8 cellular contexts compared by ENCODE assay signal in the genomic region with DNA sequence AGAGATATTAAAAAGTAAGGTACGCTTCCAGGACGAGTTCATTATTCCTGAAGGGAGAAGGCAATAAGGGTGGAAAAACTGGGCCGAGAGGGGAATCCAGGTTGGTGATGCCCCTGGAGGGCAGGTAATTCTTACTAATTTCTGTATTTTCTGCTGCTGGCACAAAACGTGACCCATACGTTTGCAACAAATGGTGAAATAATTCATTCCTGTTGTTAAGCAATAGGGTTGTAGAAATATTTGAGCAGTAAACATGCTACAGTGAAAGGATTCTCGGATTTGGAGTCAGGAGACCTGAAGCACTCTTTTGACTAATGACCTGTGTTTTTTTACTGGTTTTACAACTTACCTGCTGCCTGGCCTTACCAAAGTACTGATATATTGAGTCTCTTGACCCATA. TPM values are rescaled to one million over a fixed set of nuclear protein-coding genes. Genes with fewer than 3 reads are reported as not detected.
DNase-seq lines count a peak whose midpoint lies in the region; ATAC-seq and FAIRE-seq lines count a peak whose summit lies in the region.

No MANE protein-coding gene starts in this region.

- peak overlapping the region; percentile 99 for H3K4me3 Mint-ChIP-seq in natural killer cell treated with Interleukin-12 subunit alpha and Interleukin-12 subunit beta and Interleukin-15 and Interleukin-18, amount 100 ng/mL, for 72 hours

- H3K36me3 Mint-ChIP-seq in natural killer cell treated with Interleukin-12 subunit alpha and Interleukin-12 subunit beta and Interleukin-15 and Interleukin-18, amount 100 ng/mL, for 72 hours, result peaks cover 6% of the 10 kb centered on the region

- H3K36me3 ChIP-seq in MG63 (peaks cover 31% of the 10 kb centered on the region), ectodermal cell (ENCODE audit: control insufficient read depth, insufficient read depth, low read length) (peaks cover 5% of the 10 kb centered on the region)

- peaks cover 6% of the 10 kb centered on the region for H3K4me1 ChIP-seq in ectodermal cell (ENCODE audit: control insufficient read depth, insufficient read depth, low read length)

- H3K27ac Mint-ChIP-seq in natural killer cell treated with Interleukin-12 subunit alpha and Interleukin-12 subunit beta and Interleukin-15 and Interleukin-18, amount 100 ng/mL, for 72 hours, result peak overlapping the region; percentile 95 to 96

- H3K9me3 ChIP-seq in MG63, result no peaks in the 10 kb centered on the region
- no peaks in the 10 kb centered on the region for H3K9me3 ChIP-seq in ectodermal cell (ENCODE audit: control insufficient read depth, low read length)

- H3K4me3 ChIP-seq in MG63, result peak overlapping the region; percentile 83
- H3K4me3 ChIP-seq in ectodermal cell (ENCODE audit: insufficient read depth, low read depth, low read length), result peak overlapping the region; percentile 73

- no peak for ATAC-seq in natural killer cell treated with Interleukin-12 subunit alpha and Interleukin-12 subunit beta and Interleukin-15 and Interleukin-18, amount 100 ng/mL, for 72 hours
- no peak for ATAC-seq in HG03469 (IDR thresholded peaks at IDR 0.05; ENCODE audit: unreplicated experiment)

- 18 to 24% methylated on average over 6 of the region's 6 CpGs for WGBS in ectodermal cell, 2 experiments

- DNase-seq in AG20443 (ENCODE audit: low spot score) (peak; percentile 18), MG63 (no peak), urothelium cell line (ENCODE audit: low spot score) (no peak), EL (no peak), NCI-H748 treated with DMSO at 0.1 percent for 48 hours (lab: John Stamatoyannopoulos, UW) (no peak)
- DNase-seq in natural killer cell treated with Interleukin-12 subunit alpha and Interleukin-12 subunit beta and Interleukin-15 and Interleukin-18, amount 100 ng/mL, for 72 hours (ENCODE audit: low spot score), result no peak

- peak overlapping the region; percentile 40 for H3K27ac ChIP-seq in ectodermal cell (ENCODE audit: insufficient read depth, low read depth, low read length, poor library complexity, severe bottlenecking)

- H3K27me3 ChIP-seq in MG63 (no peaks in the 10 kb centered on the region), ectodermal cell (ENCODE audit: control insufficient read depth, insufficient read depth, low read length, poor library complexity, severe bottlenecking) (peaks cover 16% of the 10 kb centered on the region)

- no peaks in the 10 kb centered on the region for H3K9me3 Mint-ChIP-seq in natural killer cell treated with Interleukin-12 subunit alpha and Interleukin-12 subunit beta and Interleukin-15 and Interleukin-18, amount 100 ng/mL, for 72 hours

- peaks cover 34 to 46% of the 10 kb centered on the region in 2 donors for H3K4me1 Mint-ChIP-seq in natural killer cell treated with Interleukin-12 subunit alpha and Interleukin-12 subunit beta and Interleukin-15 and Interleukin-18, amount 100 ng/mL, for 72 hours (ENCODE audit: low read depth in 2 of 2)

- no peaks in the 10 kb centered on the region for H3K27me3 Mint-ChIP-seq in natural killer cell treated with Interleukin-12 subunit alpha and Interleukin-12 subunit beta and Interleukin-15 and Interleukin-18, amount 100 ng/mL, for 72 hours

- FAIRE-seq in urothelium cell line (lab: Jason Lieb, UNC), result no peak

RNA-seq across cellular contexts. Expression of a gene that starts 0.7 kb away (rescaled TPM):
- total RNA-seq in MG63 (2014; rRNA removed; shearing (Covaris generic); ENCODE audit: low replicate concordance), result 6.1 and 12.4 TPM in 2 replicates
- 6.1 TPM for polyA plus RNA-seq in ectodermal cell (2013, experiment 1 of 4)
- 6.5 TPM for polyA plus RNA-seq in ectodermal cell (2013, experiment 2 of 4)
- polyA plus RNA-seq in ectodermal cell (2013, experiment 3 of 4), result 4.1 TPM
- polyA plus RNA-seq in ectodermal cell (2013, experiment 4 of 4), result 5.5 TPM
- total RNA-seq in natural killer cell treated with Interleukin-12 subunit alpha and Interleukin-12 subunit beta and Interleukin-15 and Interleukin-18, amount 100 ng/mL, for 72 hours, result 10 to 100 TPM in 1 of 2 donors, 1 to 10 TPM in 1; 4.3 to 10.5 TPM

RNA-seq across cellular contexts. Expression of a gene that starts 35.9 kb away (rescaled TPM):
- total RNA-seq in MG63 (2014; rRNA removed; shearing (Covaris generic); ENCODE audit: low replicate concordance), result 18.0 and 48.3 TPM in 2 replicates
- polyA plus RNA-seq in ectodermal cell (2013, experiment 1 of 4), result 70.8 TPM
- polyA plus RNA-seq in ectodermal cell (2013, experiment 2 of 4), result 64.8 TPM
- polyA plus RNA-seq in ectodermal cell (2013, experiment 3 of 4), result 50.8 TPM
- polyA plus RNA-seq in ectodermal cell (2013, experiment 4 of 4), result 57.3 TPM
- 10 to 100 TPM; 63.4 to 74.3 TPM for total RNA-seq in natural killer cell treated with Interleukin-12 subunit alpha and Interleukin-12 subunit beta and Interleukin-15 and Interleukin-18, amount 100 ng/mL, for 72 hours
